In the genomic region with DNA sequence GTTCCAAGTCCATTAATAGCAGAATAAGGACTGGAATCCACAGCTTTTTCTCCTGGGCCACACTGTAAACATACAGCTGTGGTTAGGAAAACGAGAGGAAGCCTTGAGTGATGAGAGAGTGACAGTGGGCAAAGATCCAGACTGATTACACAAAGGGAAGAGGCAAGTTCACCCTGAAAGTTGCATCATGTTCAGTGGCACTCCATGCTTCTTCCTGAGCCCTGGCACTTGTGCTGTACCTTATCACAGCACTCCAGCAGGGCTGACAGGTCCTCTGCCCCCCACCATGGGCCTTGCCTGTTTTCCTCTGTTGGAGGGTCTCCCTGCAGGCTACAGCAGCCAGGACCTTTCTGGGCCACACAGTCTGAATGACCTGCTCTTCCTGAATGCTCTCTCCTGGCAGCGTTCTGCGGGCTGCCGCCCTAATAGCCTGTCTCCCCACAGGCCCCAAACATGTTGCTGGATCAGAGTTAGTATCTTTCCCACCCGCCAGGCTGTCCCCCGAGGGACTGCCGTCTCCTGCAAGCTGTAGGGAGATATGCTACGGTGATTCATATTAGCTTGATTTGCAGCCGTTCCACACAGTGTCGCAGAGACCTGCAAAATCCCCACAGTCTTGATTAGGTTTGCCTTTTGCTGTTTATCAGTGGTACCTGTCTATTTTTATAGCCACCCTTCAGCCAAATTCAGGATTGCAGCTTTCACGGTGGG, we compare ENCODE assay signal across 22 cellular contexts.
DNase-seq lines count a peak whose midpoint lies in the region; ATAC-seq, FAIRE-seq and TF ChIP-seq lines count a peak whose summit lies in the region.
"Had no signal": no experiment of that assay in that cellular context is flagged by ENCODE, and none has a peak within 500 bp of the region (broad histone marks: within the 10 kb centered on the region; RNA-seq: fewer than 3 reads in every experiment).

No MANE protein-coding gene starts in this region.

- CTCF ChIA-PET in A673 (lab: Charles Lee) = no interaction called here

- POLR2A ChIA-PET in A673 (lab: Charles Lee; ENCODE audit: low non-redundant PET) = no interaction called here

- ATAC-seq in HG03565 (IDR thresholded peaks at IDR 0.05; ENCODE audit: unreplicated experiment) = no peak

- intact Hi-C loops in A673 (cut with micrococcal nuclease; ENCODE audit: unreplicated experiment) = no loop called here

- no peak overlapping the region for H3K9ac ChIP-seq in keratinocyte (ENCODE audit: control insufficient read depth, extremely low read depth, insufficient read depth, low read length)

- peak overlapping the region; percentile 41 for H2AFZ ChIP-seq in keratinocyte (ENCODE audit: control insufficient read depth, low read length)

- H3K27ac ChIP-seq in A673 (ENCODE audit: low read depth, low read length, poor library complexity, severe bottlenecking) (no peak overlapping the region), keratinocyte (ENCODE audit: control insufficient read depth, insufficient read depth, low read length) (no peak overlapping the region), coronary artery (no peak overlapping the region)
- H3K27ac ChIP-seq: HL-60, sigmoid colon had no signal

- peaks cover 3% of the 10 kb centered on the region for H3K27me3 ChIP-seq in A673 (replicated peaks; ENCODE audit: insufficient read depth, low read depth, low read length, poor library complexity)
- H3K27me3 ChIP-seq in keratinocyte (ENCODE audit: control insufficient read depth, extremely low read depth, insufficient read depth, low read length) = no peaks in the 10 kb centered on the region
- H3K27me3 ChIP-seq: sigmoid colon had no signal

- H3K4me3 ChIP-seq in A673 (ENCODE audit: low read depth, low read length, poor library complexity, severe bottlenecking) (no peak overlapping the region), keratinocyte (ENCODE audit: control insufficient read depth in 2 of 3, extremely low read depth in 1 of 3, insufficient read depth in 2 of 3, low read depth in 1 of 3, low read length in 3 of 3) (no peak overlapping the region), coronary artery (no peak overlapping the region)
- H3K4me3 ChIP-seq: sigmoid colon had no signal

- TF ChIP-seq CTCF in A673 (conservative IDR thresholded peaks at IDR 0.05; ENCODE audit: low read depth, low read length) (no peak), keratinocyte (optimal IDR thresholded peaks at IDR 0.05 in 1 of 3, IDR thresholded peaks at IDR 0.05 in 1 of 3, conservative IDR thresholded peaks at IDR 0.05 in 1 of 3; ENCODE audit: extremely low read depth in 1 of 3, insufficient read depth in 2 of 3, low read length in 3 of 3) (no peak), coronary artery (IDR thresholded peaks at IDR 0.05) (no peak)

- BruUV-seq in A673 (replicated peaks; lab: Mats Ljungman, UMichigan) = no TSS peak

- H3K9me1 ChIP-seq in keratinocyte (ENCODE audit: control insufficient read depth, extremely low read depth, insufficient read depth, low read length) = no peaks in the 10 kb centered on the region

- H3K4me2 ChIP-seq in keratinocyte (ENCODE audit: control insufficient read depth, extremely low read depth, insufficient read depth, low read depth, low read length) = peak overlapping the region; percentile 13

- H3K9me3 ChIP-seq in A673 (ENCODE audit: low read depth, low read length, poor library complexity, severe bottlenecking) (no peaks in the 10 kb centered on the region), keratinocyte (ENCODE audit: control insufficient read depth, low read depth, low read length) (no peaks in the 10 kb centered on the region)

- H3K4me1 ChIP-seq in A673 (ENCODE audit: insufficient read depth, low read length, poor library complexity, severe bottlenecking) = peaks cover 3% of the 10 kb centered on the region
- peaks cover 8% of the 10 kb centered on the region for H3K4me1 ChIP-seq in keratinocyte (ENCODE audit: control insufficient read depth, extremely low read depth, insufficient read depth, low read length)
- H3K4me1 ChIP-seq: sigmoid colon had no signal

- no peaks in the 10 kb centered on the region for H3K79me2 ChIP-seq in keratinocyte (ENCODE audit: control insufficient read depth, insufficient read depth, low read length)

- peak; percentile 23 for FAIRE-seq in keratinocyte (lab: Jason Lieb, UNC)
- FAIRE-seq: colon, endometrium, H54, RCC 7860 had no signal

- dilution Hi-C loops in keratinocyte (cut with MboI; ENCODE audit: extremely low pct_ligation_motif_present, low sequenced_read_pairs) = no loop called here

- in situ Hi-C loops in G401 (cut with HindIII; ENCODE audit: low sequenced_read_pairs) = no loop called here

- no peaks in the 10 kb centered on the region for H4K20me1 ChIP-seq in keratinocyte (ENCODE audit: control insufficient read depth, extremely low read depth, insufficient read depth, low read length)

- DNase-seq in A673 (ENCODE audit: low spot score) (peak; percentile 4), LHCN-M2 (ENCODE audit: low read depth) (peak; percentile 21), astrocyte of the hippocampus (ENCODE audit: low read depth, low spot score) (peak; percentile 7), keratinocyte (ENCODE audit: low read depth, low spot score) (no peak), G401 (ENCODE audit: low spot score) (no peak), NCI-H2107 (lab: John Stamatoyannopoulos, UW) (no peak), coronary artery (ENCODE audit: low spot score) (no peak)
- DNase-seq: activated CD4-positive, alpha-beta T cell treated with anti-CD3 and anti-CD28 coated beads, Interleukin-2, amount 10 ng/mL, durations not matched to agents 24 days and 14 days; activated CD8-positive, alpha-beta memory T cell treated with anti-CD3 and anti-CD28 coated beads, Interleukin-2, amount 50 U/mL, for 48 hours; anterior cingulate cortex; CD8-positive, alpha-beta memory T cell; foreskin melanocyte; NCI-H1092; NCI-H748 treated with DMSO at 0.1 percent for 48 hours; sigmoid colon; stimulated activated CD4-positive, alpha-beta T cell treated with anti-CD3 and anti-CD28 coated beads, Interleukin-2, amount 100 ng/mL, for 24 hours had no signal

- H3K36me3 ChIP-seq in A673 (ENCODE audit: insufficient read depth, low read length, poor library complexity, severe bottlenecking) (no peaks in the 10 kb centered on the region), keratinocyte (ENCODE audit: control insufficient read depth in 2 of 2, extremely low read depth in 1 of 2, insufficient read depth in 2 of 2, low read length in 2 of 2) (no peaks in the 10 kb centered on the region)
- H3K36me3 ChIP-seq: sigmoid colon had no signal

Comparison
In these comparisons a context has a peak if more than half of its experiments do, and no peak if none do; other contexts are left out.
1. DNase-seq: peak in A673 (single experiment), LHCN-M2 (single experiment) and astrocyte of the hippocampus (single experiment); none in keratinocyte (single experiment), G401 (single experiment), NCI-H2107 (single experiment) and coronary artery (single experiment).